Comparison of ENCODE assay signal across 25 cellular contexts in genomic region chr9:30140415-30140814, GRCh38.
"Had no signal": no experiment of that assay in that cellular context is flagged by ENCODE, and none has a peak within 500 bp of the region (broad histone marks: within the 10 kb centered on the region; RNA-seq: fewer than 3 reads in every experiment).

No MANE protein-coding gene starts in this region.

- ATAC-seq: left colon; left lung; lower lobe of right lung; natural killer cell; right lobe of liver; stimulated activated naive B cell treated with anti-CD40 and anti-IgM and Interleukin-4, amounts not matched to agents 10 μg/mL and 1 μg/mL and 100 μg/mL, for 72 hours; stimulated activated naive CD8-positive, alpha-beta T cell treated with anti-CD3 and anti-CD28 coated beads, Interleukin-15, Interleukin-2, amounts not matched to agents 100 U/mL and 50 U/mL, for 24 hours had no signal

- H3K27me3 Mint-ChIP-seq: progenitor cell of endocrine pancreas; stimulated activated naive B cell treated with anti-CD40 and anti-IgM and Interleukin-4, amounts not matched to agents 10 μg/mL and 1 μg/mL and 100 μg/mL, for 72 hours had no signal

- H3K27ac ChIP-seq: left lung, lower lobe of right lung, ovary, right atrium auricular region, right lobe of liver, stomach, testis, thyroid gland, transverse colon, upper lobe of left lung, vagina had no signal

- H3K36me3 ChIP-seq: left lung, lower lobe of right lung, ovary, right atrium auricular region, right lobe of liver, stomach, thyroid gland, transverse colon, upper lobe of left lung, vagina had no signal

- DNase-seq: immature natural killer cell; kidney; left colon; left lung; lower lobe of right lung; mesenchymal stem cell; natural killer cell; nephron progenitor cell; ovary; right lobe of liver; stimulated activated CD4-positive, alpha-beta T cell treated with anti-CD3 and anti-CD28 coated beads, Interleukin-12 subunit alpha, Interleukin-12 subunit beta, amount 100 ng/mL, for 4 hours; stimulated activated CD4-positive, alpha-beta T cell treated with anti-CD3 and anti-CD28 coated beads, Interleukin-15, amount 100 ng/mL, for 24 hours; stimulated activated CD4-positive, alpha-beta T cell treated with anti-CD3 and anti-CD28 coated beads, Interleukin-2, amount 100 ng/mL, for 24 hours; stimulated activated CD4-positive, alpha-beta T cell treated with anti-CD3 and anti-CD28 coated beads, Interleukin-4, amount 100 ng/mL, for 1 hour; stimulated activated naive B cell treated with anti-CD40 and anti-IgM and Interleukin-4, amounts not matched to agents 10 μg/mL and 1 μg/mL and 100 μg/mL, for 72 hours; stimulated activated naive CD8-positive, alpha-beta T cell treated with anti-CD3 and anti-CD28 coated beads, Interleukin-15, Interleukin-2, amounts not matched to agents 100 U/mL and 50 U/mL, for 24 hours; stomach; testis; thyroid gland; transverse colon; upper lobe of left lung had no signal

- FAIRE-seq: islet of Langerhans, kidney had no signal

- H3K27ac Mint-ChIP-seq: natural killer cell; nephron progenitor cell; progenitor cell of endocrine pancreas; stimulated activated naive B cell treated with anti-CD40 and anti-IgM and Interleukin-4, amounts not matched to agents 10 μg/mL and 1 μg/mL and 100 μg/mL, for 72 hours had no signal

- H3K4me3 Mint-ChIP-seq: immature natural killer cell; natural killer cell; nephron progenitor cell; stimulated activated naive B cell treated with anti-CD40 and anti-IgM and Interleukin-4, amounts not matched to agents 10 μg/mL and 1 μg/mL and 100 μg/mL, for 72 hours had no signal

- H3K4me1 Mint-ChIP-seq: natural killer cell; nephron progenitor cell; stimulated activated naive B cell treated with anti-CD40 and anti-IgM and Interleukin-4, amounts not matched to agents 10 μg/mL and 1 μg/mL and 100 μg/mL, for 72 hours had no signal

- H3K4me3 ChIP-seq: left lung, lower lobe of right lung, ovary, right atrium auricular region, right lobe of liver, stomach, testis, thyroid gland, transverse colon, upper lobe of left lung, vagina had no signal

- H3K9me3 Mint-ChIP-seq: nephron progenitor cell had no signal

- H3K27me3 ChIP-seq: left lung, ovary, right atrium auricular region, right lobe of liver, stomach, testis, thyroid gland, transverse colon, upper lobe of left lung, vagina had no signal

- H3K9me3 ChIP-seq: left lung, lower lobe of right lung, ovary, right atrium auricular region, right lobe of liver, stomach, testis, thyroid gland, transverse colon, upper lobe of left lung, vagina had no signal

- H3K4me1 ChIP-seq: left lung, lower lobe of right lung, right atrium auricular region, right lobe of liver, stomach, testis, thyroid gland, transverse colon, upper lobe of left lung, vagina had no signal

- H3K36me3 Mint-ChIP-seq: immature natural killer cell; stimulated activated naive B cell treated with anti-CD40 and anti-IgM and Interleukin-4, amounts not matched to agents 10 μg/mL and 1 μg/mL and 100 μg/mL, for 72 hours had no signal
